ENCODE assay signal across 16 cellular contexts in genomic region chr13:99145461-99145860, GRCh38.
A peak's percentile ranks its signal among the peaks of the same experiment; 100 is the strongest.
DNase-seq lines count a peak whose midpoint lies in the region; TF ChIP-seq lines count a peak whose summit lies in the region.
"Had no signal": no experiment of that assay in that cellular context is flagged by ENCODE, and none has a peak within 500 bp of the region (broad histone marks: within the 10 kb centered on the region; RNA-seq: fewer than 3 reads in every experiment).

No MANE protein-coding gene starts in this region.

- peaks cover 26% of the 10 kb centered on the region for H3K4me1 ChIP-seq in BLaER1
- H3K4me1 ChIP-seq: Caco-2 had no signal

- no peak for TF ChIP-seq POLR2A in erythroblast (IDR thresholded peaks at IDR 0.05; ENCODE audit: low read length)

- peaks cover 15% of the 10 kb centered on the region for H3K9me3 ChIP-seq in BLaER1
- H3K9me3 ChIP-seq: A549 had no signal

- TF ChIP-seq CTCF in coronary artery (IDR thresholded peaks at IDR 0.05), result no peak

- no peaks in the 10 kb centered on the region for H3K36me3 ChIP-seq in BLaER1

- H3K4me2 ChIP-seq in BLaER1, result peak overlapping the region; percentile 45; the same call in 1 of the 2 replicates
- H3K4me2 ChIP-seq: A549 had no signal

- H3K4me3 ChIP-seq in BLaER1, result no peak overlapping the region
- H3K4me3 ChIP-seq in coronary artery, result no peak overlapping the region
- H3K4me3 ChIP-seq: A549 had no signal

- H4K20me1 ChIP-seq in BLaER1, result no peaks in the 10 kb centered on the region

- DNase-seq in MV-4-11 (lab: John Stamatoyannopoulos, UW) (peak; percentile 18), coronary artery (ENCODE audit: low spot score) (peak; percentile 11), erythroblast (lab: John Stamatoyannopoulos, UW) (no peak), COLO829 (ENCODE audit: low spot score) (no peak)
- DNase-seq: AML-193; C1 segment of cervical spinal cord; Caco-2; Calu3; CD4-positive, alpha-beta memory T cell; CD4-positive, CD25-positive, alpha-beta regulatory T cell; CD8-positive, alpha-beta memory T cell; DMS79 treated with DMSO at 0.1 percent for 48 hours; GF-D8 had no signal

- H3K27me3 ChIP-seq in BLaER1, result no peaks in the 10 kb centered on the region

- H3K27ac ChIP-seq in BLaER1 (no peak overlapping the region), coronary artery (no peak overlapping the region)
- H3K27ac ChIP-seq: 22Rv1, A549 had no signal

- no peak overlapping the region for H3K9ac ChIP-seq in BLaER1

Comparison
In these comparisons a context has a peak if more than half of its experiments do, and no peak if none do; other contexts are left out.
1. DNase-seq: peak in MV-4-11 (single experiment) and coronary artery (single experiment); none in erythroblast (0 of 2) and COLO829 (single experiment).